24 cellular contexts compared by ENCODE assay signal in the genomic region with DNA sequence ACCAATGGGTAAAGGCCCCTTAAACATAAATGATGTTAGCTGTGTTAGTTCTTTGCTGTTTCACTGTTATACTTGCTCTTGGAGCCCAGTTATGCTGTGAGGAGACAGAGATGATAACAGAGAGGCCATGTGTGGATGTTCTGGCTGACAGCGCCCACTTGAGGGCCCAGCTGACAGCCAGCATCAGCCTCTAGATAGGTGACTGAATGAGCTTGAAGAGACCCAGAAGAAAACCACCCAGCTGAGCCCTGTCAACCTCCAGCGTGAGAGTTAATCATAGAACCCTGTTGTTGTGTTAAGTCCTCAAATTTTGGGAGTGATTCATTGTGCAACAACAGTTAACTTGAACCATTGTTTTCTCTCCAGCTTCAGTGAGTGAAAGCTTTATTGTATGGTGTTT.
DNase-seq lines count a peak whose midpoint lies in the region; ATAC-seq, FAIRE-seq and TF ChIP-seq lines count a peak whose summit lies in the region.
"Had no signal": no experiment of that assay in that cellular context is flagged by ENCODE, and none has a peak within 500 bp of the region (broad histone marks: within the 10 kb centered on the region; RNA-seq: fewer than 3 reads in every experiment).

No MANE protein-coding gene starts in this region.

- BruUV-seq in K562 (replicated peaks; lab: Mats Ljungman, UMichigan), result no TSS peak

- CTCF ChIA-PET in K562 (lab: Yijun Ruan, JAX; ENCODE audit: low intra/inter-chr PET ratio), result no interaction called here

- H3K56ac ChIP-seq in H9 (ENCODE audit: insufficient read length, low read depth, low read length), result no peak overlapping the region

- H3K9me3 Mint-ChIP-seq in H9, result peaks cover 21 to 38% of the 10 kb centered on the region in 2 experiments

- no peak for TF ChIP-seq POLR2A in K562 (conservative IDR thresholded peaks at IDR 0.05)
- no peak for TF ChIP-seq POLR2A in sigmoid colon (IDR thresholded peaks at IDR 0.05)
- no peak for TF ChIP-seq POLR2A in tibial nerve (IDR thresholded peaks at IDR 0.05)

- H3K27me3 ChIP-seq in DND-41 (ENCODE audit: insufficient read depth, low read length, poor library complexity) (no peaks in the 10 kb centered on the region), H9 (ENCODE audit: insufficient read depth, low read length) (no peaks in the 10 kb centered on the region; the same call in 1 of the 2 replicates), K562 (ENCODE audit: control insufficient read depth in 2 of 2, insufficient read depth in 2 of 2, low read length in 2 of 2) (peaks cover 0 to 17% of the 10 kb centered on the region in 2 experiments; a peak in 2 of 5 replicates), sigmoid colon (no peaks in the 10 kb centered on the region), tibial nerve (no peaks in the 10 kb centered on the region)
- H3K27me3 ChIP-seq: MG63 had no signal

- H3K4me1 Mint-ChIP-seq in H9, result no peaks in the 10 kb centered on the region

- no peak overlapping the region for H2BK20ac ChIP-seq in H9 (ENCODE audit: low read depth, low read length, poor library complexity, severe bottlenecking)

- H3K79me1 ChIP-seq in H9 (ENCODE audit: insufficient read depth, low read depth, low read length, poor library complexity, severe bottlenecking), result no peaks in the 10 kb centered on the region

- no peak overlapping the region for H3K27ac Mint-ChIP-seq in H9
- H3K27ac Mint-ChIP-seq: CD4-positive, alpha-beta T cell had no signal

- POLR2A ChIA-PET in K562 (lab: Yijun Ruan, JAX), result no interaction called here

- no peaks in the 10 kb centered on the region for H3K79me2 ChIP-seq in DND-41 (ENCODE audit: insufficient read depth, low read length)
- H3K79me2 ChIP-seq in H9 (ENCODE audit: insufficient read depth, low read length), result no peaks in the 10 kb centered on the region
- no peaks in the 10 kb centered on the region for H3K79me2 ChIP-seq in K562 (ENCODE audit: control insufficient read depth, insufficient read depth, low read length)

- H3K4me3 Mint-ChIP-seq in H9, result no peak overlapping the region
- H3K4me3 Mint-ChIP-seq: CD4-positive, alpha-beta T cell had no signal

- H3K4ac ChIP-seq in H9 (ENCODE audit: low read depth, low read length), result no peak overlapping the region

- no peak overlapping the region for H3K9ac ChIP-seq in DND-41 (ENCODE audit: low read depth, low read length)
- no peak overlapping the region for H3K9ac ChIP-seq in H9 (ENCODE audit: extremely low read depth, insufficient read length, low read length)
- no peak overlapping the region for H3K9ac ChIP-seq in K562 (ENCODE audit: insufficient read depth in 1 of 2, low read depth in 2 of 2, low read length in 2 of 2)
- H3K9ac ChIP-seq: BLaER1 treated with 17β-estradiol and CSF1 and Interleukin-3, amounts not matched to agents 10 nM and 100 nM had no signal

- TF ChIP-seq CTCF in DND-41 (IDR thresholded peaks at IDR 0.05; ENCODE audit: borderline replicate concordance, extremely low read depth, low read length, poor library complexity, severe bottlenecking) (peak; percentile 8), H9 (conservative IDR thresholded peaks at IDR 0.05) (no peak), K562 (IDR thresholded peaks at IDR 0.05 in 2 of 3, conservative IDR thresholded peaks at IDR 0.05 in 1 of 3; ENCODE audit: insufficient read depth in 2 of 3, low read depth in 1 of 3, low read length in 3 of 3) (peak; percentile 50 to 59 (median 54); a peak in 5 of 6 replicates), sigmoid colon (IDR thresholded peaks at IDR 0.05) (no peak), tibial nerve (IDR thresholded peaks at IDR 0.05) (no peak)

- no peaks in the 10 kb centered on the region for H4K20me1 ChIP-seq in DND-41 (ENCODE audit: insufficient read depth, low read length)
- no peaks in the 10 kb centered on the region for H4K20me1 ChIP-seq in H9 (ENCODE audit: control insufficient read depth, insufficient read depth, insufficient read length)
- H4K20me1 ChIP-seq in K562 (replicated peaks; ENCODE audit: control insufficient read depth, insufficient read depth, low read length), result no peaks in the 10 kb centered on the region; the same call in 1 of the 2 replicates

- H2BK15ac ChIP-seq in H9 (ENCODE audit: low read depth, low read length), result no peak overlapping the region

- H3K18ac ChIP-seq in H9 (ENCODE audit: insufficient read length, low read depth, low read length), result no peak overlapping the region

- no peak overlapping the region for H3T11ph ChIP-seq in H9 (ENCODE audit: low read length)

- no peak overlapping the region for H4K5ac ChIP-seq in H9 (ENCODE audit: insufficient read length, low read depth, low read length)

- DNase-seq in DND-41, result no peak
- DNase-seq in H9, result peak; percentile 8
- DNase-seq in K562 (ENCODE audit: extremely low read depth in 1 of 4, low spot score in 3 of 4), result peak; percentile 10 to 34 (median 20)
- peak; percentile 12 for DNase-seq in sigmoid colon
- DNase-seq in tibial nerve (ENCODE audit: low spot score in 2 of 2), result no peak
- DNase-seq: AML-193; CD4-positive, alpha-beta T cell; KG1; MG63; NCI-H2029 treated with DMSO at 0.1 percent for 48 hours; NCI-H2227 treated with DMSO at 0.1 percent for 48 hours; NCI-H526 treated with DMSO at 0.1 percent for 48 hours; SHP77 had no signal

- peaks cover 7% of the 10 kb centered on the region for H3K27me3 Mint-ChIP-seq in H9 (ENCODE audit: low read depth)
- H3K27me3 Mint-ChIP-seq: CD4-positive, alpha-beta T cell had no signal

- H3K9me1 ChIP-seq in K562 (ENCODE audit: control insufficient read depth, insufficient read depth, low read length), result no peaks in the 10 kb centered on the region

- H4K91ac ChIP-seq in H9 (ENCODE audit: insufficient read length, low read depth, low read length), result no peak overlapping the region

- H2AFZ ChIP-seq in DND-41 (ENCODE audit: low read depth, low read length) (no peak overlapping the region), H9 (ENCODE audit: low read length) (no peak overlapping the region), K562 (ENCODE audit: low read depth, low read length) (no peak overlapping the region)

- no peak for FAIRE-seq in K562 (lab: Jason Lieb, UNC)
- FAIRE-seq: A204.1, D721Med, G401.6, H1, HTR-8/SVneo had no signal

- ATAC-seq in DND-41 (ENCODE audit: insufficient read depth, low read depth) (no peak), K562 (peak; percentile 88), HG03460 (IDR thresholded peaks at IDR 0.05; ENCODE audit: unreplicated experiment) (no peak), GM19455 (IDR thresholded peaks at IDR 0.05; ENCODE audit: unreplicated experiment) (no peak)
- ATAC-seq: HCT116, Panc1 had no signal

- intact Hi-C loops in K562 (cut with micrococcal nuclease), result no loop called here
- intact Hi-C loops in sigmoid colon (cut with DNase I), result no loop called here

- H3K9me3 ChIP-seq in DND-41 (ENCODE audit: insufficient read depth, low read length, severe bottlenecking), result no peaks in the 10 kb centered on the region
- H3K9me3 ChIP-seq in H9 (ENCODE audit: control insufficient read depth, low read depth, low read length), result peaks cover 4% of the 10 kb centered on the region
- no peaks in the 10 kb centered on the region for H3K9me3 ChIP-seq in K562 (replicated peaks; ENCODE audit: control insufficient read depth, insufficient read depth, low read depth, low read length)
- H3K9me3 ChIP-seq in sigmoid colon, result peaks cover 4 to 8% (median 6%) of the 10 kb centered on the region in 4 donors
- H3K9me3 ChIP-seq in tibial nerve, result peaks cover 0 to 22% (median 0%) of the 10 kb centered on the region in 4 donors
- H3K9me3 ChIP-seq: MG63 had no signal

- H3K14ac ChIP-seq in H9 (ENCODE audit: insufficient read depth, low read length), result no peak overlapping the region

- H3K4me3 ChIP-seq in DND-41 (ENCODE audit: low read depth in 1 of 2, low read length in 2 of 2), result no peak overlapping the region
- no peak overlapping the region for H3K4me3 ChIP-seq in K562
- H3K4me3 ChIP-seq in sigmoid colon, result no peak overlapping the region
- no peak overlapping the region for H3K4me3 ChIP-seq in tibial nerve
- H3K4me3 ChIP-seq: BLaER1 treated with 17β-estradiol and CSF1 and Interleukin-3, amounts not matched to agents 10 nM and 100 nM; MG63 had no signal

- peaks cover 0 to 9% (median 4%) of the 10 kb centered on the region in 3 experiments; a peak in 5 of 7 replicates for H3K36me3 Mint-ChIP-seq in H9 (ENCODE audit: insufficient read depth in 1 of 3, low read depth in 3 of 3)

- TF ChIP-seq EP300 in K562 (IDR thresholded peaks at IDR 0.05; ENCODE audit: low read length), result no peak
- no peak for TF ChIP-seq EP300 in sigmoid colon (IDR thresholded peaks at IDR 0.05)
- TF ChIP-seq EP300 in tibial nerve (IDR thresholded peaks at IDR 0.05), result no peak

- H3K4me1 ChIP-seq in DND-41 (ENCODE audit: insufficient read depth, low read length), result no peaks in the 10 kb centered on the region
- H3K4me1 ChIP-seq in H9 (ENCODE audit: insufficient read depth, low read length), result no peaks in the 10 kb centered on the region
- no peaks in the 10 kb centered on the region for H3K4me1 ChIP-seq in K562 (replicated peaks in 1 of 2; ENCODE audit: control insufficient read depth in 2 of 2, insufficient read depth in 2 of 2, low read length in 2 of 2)
- H3K4me1 ChIP-seq in sigmoid colon, result no peaks in the 10 kb centered on the region
- H3K4me1 ChIP-seq in tibial nerve, result no peaks in the 10 kb centered on the region
- H3K4me1 ChIP-seq: BLaER1 treated with 17β-estradiol and CSF1 and Interleukin-3, amounts not matched to agents 10 nM and 100 nM had no signal

- H2BK12ac ChIP-seq in H9 (ENCODE audit: insufficient read length, low read depth, low read length), result no peak overlapping the region

- H3K23ac ChIP-seq in H9 (ENCODE audit: insufficient read length, low read depth, low read length), result no peak overlapping the region

- H3K4me2 ChIP-seq in DND-41 (ENCODE audit: insufficient read depth, low read length) (no peak overlapping the region), H9 (ENCODE audit: insufficient read depth, insufficient read length, low read length) (no peak overlapping the region), K562 (ENCODE audit: insufficient read depth, low read length) (no peak overlapping the region)
- H3K4me2 ChIP-seq: BLaER1 treated with 17β-estradiol and CSF1 and Interleukin-3, amounts not matched to agents 10 nM and 100 nM had no signal

- no peak overlapping the region for H2BK120ac ChIP-seq in H9 (ENCODE audit: low read depth, low read length, poor library complexity, severe bottlenecking)

- H3K23me2 ChIP-seq in H9 (ENCODE audit: insufficient read length, low read depth, low read length, poor library complexity, severe bottlenecking), result no peaks in the 10 kb centered on the region

- H2BK5ac ChIP-seq in H9 (ENCODE audit: insufficient read length, low read length), result no peak overlapping the region

- H4K8ac ChIP-seq in H9 (replicated peaks; ENCODE audit: insufficient read length, low read depth, low read length), result no peak overlapping the region

- H3K36me3 ChIP-seq in DND-41 (ENCODE audit: insufficient read depth, low read length) (no peaks in the 10 kb centered on the region), K562 (ENCODE audit: control insufficient read depth, insufficient read depth, low read length) (no peaks in the 10 kb centered on the region), sigmoid colon (no peaks in the 10 kb centered on the region), tibial nerve (no peaks in the 10 kb centered on the region)
- H3K36me3 ChIP-seq: MG63 had no signal

- in situ Hi-C loops in K562 (cut with MboI), result no loop called here

- TF ChIP-seq RAD21 in K562 (CRISPR knock-in tag; conservative IDR thresholded peaks at IDR 0.05 in 1 of 2, IDR thresholded peaks at IDR 0.05 in 1 of 2), result peak in 1 of 2 experiments; percentile 47; a peak in 2 of 4 replicates

- WGBS in H9 (ENCODE audit: extremely low coverage, insufficient read length, low lambda C conversion rate), result no CpG with 5 or more reads among the region's 2 CpGs
- 0% methylated on average over 2 of the region's 2 CpGs for WGBS in K562 (ENCODE audit: insufficient coverage, low coverage, missing lambda C conversion rate)
- 73 to 83% methylated on average over 2 of the region's 2 CpGs for WGBS in sigmoid colon, 2 donors
- 77 to 81% methylated on average over 2 of the region's 2 CpGs for WGBS in tibial nerve, 2 donors

- H3K27ac ChIP-seq in DND-41 (ENCODE audit: low read length) (no peak overlapping the region), H9 (ENCODE audit: insufficient read length, low read depth, low read length) (no peak overlapping the region), K562 (ENCODE audit: extremely low read depth, low read depth, low read length) (no peak overlapping the region), sigmoid colon (no peak overlapping the region), tibial nerve (no peak overlapping the region)
- H3K27ac ChIP-seq: BLaER1 treated with 17β-estradiol and CSF1 and Interleukin-3, amounts not matched to agents 10 nM and 100 nM; RWPE1 had no signal

- no peak overlapping the region for H2AK5ac ChIP-seq in H9 (ENCODE audit: insufficient read length, low read length)

Comparison
In these comparisons a context has a peak if more than half of its experiments do, and no peak if none do; other contexts are left out.
1. DNase-seq: peak in H9 (single experiment), K562 (4 of 4) and sigmoid colon (single experiment); none in DND-41 (single experiment) and tibial nerve (0 of 2).
2. CTCF ChIP-seq: peak in DND-41 (single experiment) and K562 (3 of 3); none in H9 (single experiment), sigmoid colon (0 of 4) and tibial nerve (0 of 5).